Comparison of ENCODE assay signal across 8 cellular contexts in genomic region chr2:148817210-148817708, GRCh38. TPM values are rescaled to one million over a fixed set of nuclear protein-coding genes. Genes with fewer than 3 reads are reported as not detected.
DNase-seq lines count a peak whose midpoint lies in the region; ATAC-seq and TF ChIP-seq lines count a peak whose summit lies in the region.

No MANE protein-coding gene starts in this region.

- no peak overlapping the region for H3K27ac Mint-ChIP-seq in IgD-negative memory B cell
- no peak overlapping the region for H3K27ac Mint-ChIP-seq in memory B cell
- H3K27ac Mint-ChIP-seq in effector memory CD8-positive, alpha-beta T cell: no peak overlapping the region
- no peak overlapping the region for H3K27ac Mint-ChIP-seq in natural killer cell

- POLR2A ChIA-PET in A673 (lab: Charles Lee; ENCODE audit: low non-redundant PET): no interaction called here

- no peaks in the 10 kb centered on the region for H3K36me3 ChIP-seq in A673 (ENCODE audit: insufficient read depth, low read length, poor library complexity, severe bottlenecking)
- H3K36me3 ChIP-seq in adrenal gland (replicated peaks in 1 of 2): no peaks in the 10 kb centered on the region

- WGBS in adrenal gland, 4 donors: 1 to 7% (median 5%) methylated on average over 8 of the region's 8 CpGs

- H3K9me3 ChIP-seq in A673 (ENCODE audit: low read depth, low read length, poor library complexity, severe bottlenecking) (no peaks in the 10 kb centered on the region), adrenal gland (replicated peaks in 1 of 3) (no peaks in the 10 kb centered on the region)

- H3K4me1 Mint-ChIP-seq in IgD-negative memory B cell (peaks cover 15 to 26% (median 19%) of the 10 kb centered on the region in 3 donors), memory B cell (peaks cover 17% of the 10 kb centered on the region), natural killer cell (peaks cover 5 to 6% of the 10 kb centered on the region in 2 donors)
- peaks cover 10% of the 10 kb centered on the region in 2 donors for H3K4me1 Mint-ChIP-seq in effector memory CD8-positive, alpha-beta T cell (ENCODE audit: low read depth in 2 of 2)

- no peak for TF ChIP-seq CTCF in A673 (conservative IDR thresholded peaks at IDR 0.05; ENCODE audit: low read depth, low read length)
- no peak for TF ChIP-seq CTCF in adrenal gland (IDR thresholded peaks at IDR 0.05)
- TF ChIP-seq CTCF in natural killer cell (IDR thresholded peaks at IDR 0.05): no peak

- peaks cover 0 to 4% (median 1%) of the 10 kb centered on the region in 3 donors for H3K9me3 Mint-ChIP-seq in IgD-negative memory B cell
- no peaks in the 10 kb centered on the region for H3K9me3 Mint-ChIP-seq in memory B cell
- no peaks in the 10 kb centered on the region for H3K9me3 Mint-ChIP-seq in effector memory CD8-positive, alpha-beta T cell
- no peaks in the 10 kb centered on the region for H3K9me3 Mint-ChIP-seq in natural killer cell

- H3K27me3 Mint-ChIP-seq in IgD-negative memory B cell (peaks cover 16% of the 10 kb centered on the region), memory B cell (peaks cover 8% of the 10 kb centered on the region), natural killer cell (ENCODE audit: low read depth in 2 of 2) (peaks cover 18 to 40% of the 10 kb centered on the region in 2 donors)
- peaks cover 22 to 30% of the 10 kb centered on the region in 2 donors for H3K27me3 Mint-ChIP-seq in effector memory CD8-positive, alpha-beta T cell

- DNase-seq in A673 (ENCODE audit: low spot score) (peak; percentile 60), adrenal gland (peak; percentile 74 to 94 (median 89)), memory B cell (ENCODE audit: low spot score in 2 of 2) (no peak), HK-2 (ENCODE audit: unreplicated experiment) (no peak), natural killer cell (no peak)
- no peak for DNase-seq in effector memory CD8-positive, alpha-beta T cell

- no peaks in the 10 kb centered on the region for H3K36me3 Mint-ChIP-seq in IgD-negative memory B cell
- no peaks in the 10 kb centered on the region for H3K36me3 Mint-ChIP-seq in memory B cell
- no peaks in the 10 kb centered on the region for H3K36me3 Mint-ChIP-seq in effector memory CD8-positive, alpha-beta T cell (ENCODE audit: insufficient read depth)
- no peaks in the 10 kb centered on the region for H3K36me3 Mint-ChIP-seq in natural killer cell

- H3K4me1 ChIP-seq in A673 (ENCODE audit: insufficient read depth, low read length, poor library complexity, severe bottlenecking): peaks cover 7% of the 10 kb centered on the region
- H3K4me1 ChIP-seq in adrenal gland (replicated peaks in 1 of 2): peaks cover 19 to 61% of the 10 kb centered on the region in 2 donors

- TF ChIP-seq POLR2A in adrenal gland (IDR thresholded peaks at IDR 0.05): peak in 1 of 2 donors; percentile 45

- H3K4me3 ChIP-seq in A673 (ENCODE audit: low read depth, low read length, poor library complexity, severe bottlenecking): peak overlapping the region; percentile 13
- peak overlapping the region in 1 of 4 donors; percentile 24 for H3K4me3 ChIP-seq in adrenal gland

- H3K4me3 Mint-ChIP-seq in IgD-negative memory B cell: peak overlapping the region in 3 of 4 donors; percentile 5 to 86 (median 69)
- H3K4me3 Mint-ChIP-seq in memory B cell: peak overlapping the region; percentile 72
- peak overlapping the region in 1 of 2 donors; percentile 39 for H3K4me3 Mint-ChIP-seq in effector memory CD8-positive, alpha-beta T cell
- H3K4me3 Mint-ChIP-seq in natural killer cell: no peak overlapping the region

- H3K27me3 ChIP-seq in A673 (replicated peaks; ENCODE audit: insufficient read depth, low read depth, low read length, poor library complexity): no peaks in the 10 kb centered on the region
- H3K27me3 ChIP-seq in adrenal gland: no peaks in the 10 kb centered on the region

- ATAC-seq in memory B cell (ENCODE audit: low read depth) (no peak), GM18861 (IDR thresholded peaks at IDR 0.05; ENCODE audit: unreplicated experiment) (no peak), natural killer cell (no peak)
- no peak for ATAC-seq in effector memory CD8-positive, alpha-beta T cell (replicated peaks)

- no TSS peak for BruUV-seq in A673 (replicated peaks; lab: Mats Ljungman, UMichigan)

- intact Hi-C loops in A673 (cut with micrococcal nuclease; ENCODE audit: unreplicated experiment) (no loop called here), adrenal gland (cut with DNase I) (no loop called here), natural killer cell (cut with micrococcal nuclease) (no loop called here)

- CTCF ChIA-PET in A673 (lab: Charles Lee): no interaction called here

- no peak overlapping the region for H3K27ac ChIP-seq in A673 (ENCODE audit: low read depth, low read length, poor library complexity, severe bottlenecking)
- H3K27ac ChIP-seq in adrenal gland: peak overlapping the region in 4 of 5 donors; percentile 45 to 80 (median 70)

RNA-seq across cellular contexts. Expression of gene KIF5C, which starts 57.8 kb away (rescaled TPM):
- total RNA-seq in A673 (2021): 0.58 and 0.74 TPM in 2 replicates
- polyA plus RNA-seq in IgD-negative memory B cell: 2.0 TPM
- 10 to 100 TPM; 17.3 to 62.1 (median 20.9) TPM for total RNA-seq in adrenal gland
- polyA plus RNA-seq in adrenal gland: 10 to 100 TPM; 16.0 to 31.2 (median 18.8) TPM
- 1 to 10 TPM in 2 of 3 donors, under 1 TPM in 1; 0.42 to 2.7 (median 1.8) TPM for total RNA-seq in natural killer cell

Comparison
In these comparisons a context has a peak if more than half of its experiments do, and no peak if none do; other contexts are left out.
1. DNase-seq: peak in A673 (single experiment) and adrenal gland (7 of 7); none in memory B cell (0 of 2), HK-2 (single experiment), effector memory CD8-positive, alpha-beta T cell (0 of 3) and natural killer cell (single experiment).
2. RNA of gene KIF5C, which starts 57.8 kb away (total RNA-seq): 17.3 to 62.1 TPM in adrenal gland; 0.42 to 2.7 TPM in natural killer cell and 0.58 to 0.74 TPM in A673; every median in the first group is over 4 times any median in the second.